Comparison of ENCODE assay signal across 17 cellular contexts in the genomic region with DNA sequence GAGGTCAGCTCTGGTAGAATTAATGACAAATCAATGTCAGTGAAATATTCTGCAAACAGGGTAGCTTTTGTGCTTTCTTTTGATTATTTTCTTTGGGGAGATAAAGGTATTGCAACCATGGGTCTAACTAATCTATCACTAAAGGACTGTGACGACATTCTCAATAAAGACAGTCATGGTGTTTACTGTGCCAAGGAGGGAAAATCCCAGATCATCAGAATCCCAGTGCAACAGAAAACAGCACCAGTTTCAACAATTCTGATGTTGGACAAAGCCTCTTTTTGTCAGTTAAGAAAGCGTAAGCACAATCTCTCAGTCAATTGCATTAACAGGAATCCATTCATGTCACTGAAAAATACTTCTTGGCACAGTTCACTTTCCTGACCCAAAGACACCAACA. TPM values are rescaled to one million over a fixed set of nuclear protein-coding genes. Genes with fewer than 3 reads are reported as not detected.
DNase-seq lines count a peak whose midpoint lies in the region; ATAC-seq and TF ChIP-seq lines count a peak whose summit lies in the region.
"Had no signal": no experiment of that assay in that cellular context is flagged by ENCODE, and none has a peak within 500 bp of the region (broad histone marks: within the 10 kb centered on the region; RNA-seq: fewer than 3 reads in every experiment).

No MANE protein-coding gene starts in this region.

- no peak overlapping the region for H3K4me3 ChIP-seq in left ventricle myocardium inferior
- H3K4me3 ChIP-seq: cardiac muscle cell had no signal

- H3K9me3 ChIP-seq in left ventricle myocardium inferior (replicated peaks), result no peaks in the 10 kb centered on the region

- no peak for ATAC-seq in Right ventricle myocardium superior (ENCODE audit: poor library complexity)
- no peak for ATAC-seq in GM18868 (IDR thresholded peaks at IDR 0.05; ENCODE audit: unreplicated experiment)
- ATAC-seq: activated T-cell treated with anti-CD3 and anti-CD28 coated beads, Interleukin-2, amount 50 U/mL, for 4 hours had no signal

- H3K9me3 Mint-ChIP-seq in glutamatergic neuron (ENCODE audit: unreplicated experiment), result peaks cover 2% of the 10 kb centered on the region
- H3K9me3 Mint-ChIP-seq in progenitor cell of endocrine pancreas (ENCODE audit: low read depth), result no peaks in the 10 kb centered on the region
- H3K9me3 Mint-ChIP-seq: activated CD4-positive, alpha-beta memory T cell treated with anti-CD3 and anti-CD28 coated beads for 36 hours; activated naive CD8-positive, alpha-beta T cell treated with anti-CD3 and anti-CD28 coated beads, Interleukin-2, amount 10 ng/mL, durations not matched to agents 7 days and 5 days; activated T-cell treated with anti-CD3 and anti-CD28 coated beads, Interleukin-2, amount 50 U/mL, for 4 hours; CD4-positive, alpha-beta memory T cell; endodermal cell had no signal

- H3K27me3 ChIP-seq in left ventricle myocardium inferior (ENCODE audit: low read depth), result no peaks in the 10 kb centered on the region
- H3K27me3 ChIP-seq: cardiac muscle cell had no signal

- peaks cover 15% of the 10 kb centered on the region for H3K4me1 Mint-ChIP-seq in glutamatergic neuron (ENCODE audit: low read depth, unreplicated experiment)
- peaks cover 21% of the 10 kb centered on the region for H3K4me1 Mint-ChIP-seq in progenitor cell of endocrine pancreas (ENCODE audit: low read depth)
- H3K4me1 Mint-ChIP-seq: endodermal cell had no signal

- H3K4me3 Mint-ChIP-seq in glutamatergic neuron (ENCODE audit: unreplicated experiment), result no peak overlapping the region
- peak overlapping the region; percentile 2 for H3K4me3 Mint-ChIP-seq in progenitor cell of endocrine pancreas (ENCODE audit: low read depth)
- H3K4me3 Mint-ChIP-seq: activated CD4-positive, alpha-beta memory T cell treated with anti-CD3 and anti-CD28 coated beads for 36 hours; activated naive CD8-positive, alpha-beta T cell treated with anti-CD3 and anti-CD28 coated beads, Interleukin-2, amount 10 ng/mL, durations not matched to agents 7 days and 5 days; activated T-cell treated with anti-CD3 and anti-CD28 coated beads, Interleukin-2, amount 50 U/mL, for 4 hours; CD4-positive, alpha-beta memory T cell; endodermal cell had no signal

- no peak for DNase-seq in left ventricle myocardium inferior
- DNase-seq in Right ventricle myocardium superior, result no peak
- DNase-seq in glutamatergic neuron, result no peak
- DNase-seq in progenitor cell of endocrine pancreas (ENCODE audit: low spot score, unreplicated experiment), result no peak
- DNase-seq in cerebellar nuclear complex (lab: John Stamatoyannopoulos, UW), result no peak
- DNase-seq in activated CD4-positive, alpha-beta T cell treated with anti-CD3 and anti-CD28 coated beads, Interleukin-2, amount 50 U/mL, for 4 hours, result no peak
- DNase-seq in NCI-H2196 (lab: John Stamatoyannopoulos, UW; ENCODE audit: unreplicated experiment), result no peak
- DNase-seq: activated CD4-positive, alpha-beta memory T cell treated with anti-CD3 and anti-CD28 coated beads for 36 hours; activated naive CD8-positive, alpha-beta T cell treated with anti-CD3 and anti-CD28 coated beads, Interleukin-2, amount 10 ng/mL, durations not matched to agents 7 days and 5 days; activated T-cell treated with anti-CD3 and anti-CD28 coated beads, Interleukin-2, amount 50 U/mL, for 4 hours; CD4-positive, alpha-beta memory T cell; DND-41; endodermal cell; mammary epithelial cell; NCI-H1417 had no signal

- H3K27ac Mint-ChIP-seq in glutamatergic neuron (ENCODE audit: unreplicated experiment) (peak overlapping the region; percentile 90), progenitor cell of endocrine pancreas (peak overlapping the region; percentile 94)
- H3K27ac Mint-ChIP-seq: activated CD4-positive, alpha-beta memory T cell treated with anti-CD3 and anti-CD28 coated beads for 36 hours; endodermal cell had no signal

- peaks cover 22% of the 10 kb centered on the region for H3K36me3 ChIP-seq in left ventricle myocardium inferior

- peak overlapping the region; percentile 75 for H3K27ac ChIP-seq in left ventricle myocardium inferior (replicated peaks)
- H3K27ac ChIP-seq: cardiac muscle cell had no signal

- no peaks in the 10 kb centered on the region for H3K27me3 Mint-ChIP-seq in glutamatergic neuron (ENCODE audit: unreplicated experiment)
- peaks cover 2% of the 10 kb centered on the region for H3K27me3 Mint-ChIP-seq in progenitor cell of endocrine pancreas
- H3K27me3 Mint-ChIP-seq: activated CD4-positive, alpha-beta memory T cell treated with anti-CD3 and anti-CD28 coated beads for 36 hours; activated naive CD8-positive, alpha-beta T cell treated with anti-CD3 and anti-CD28 coated beads, Interleukin-2, amount 10 ng/mL, durations not matched to agents 7 days and 5 days; CD4-positive, alpha-beta memory T cell had no signal

- TF ChIP-seq CTCF in left ventricle myocardium inferior (IDR thresholded peaks at IDR 0.05; ENCODE audit: borderline replicate concordance) (no peak), glutamatergic neuron (IDR thresholded peaks at IDR 0.05; ENCODE audit: partially characterized antibody, unreplicated experiment) (no peak), progenitor cell of endocrine pancreas (IDR thresholded peaks at IDR 0.05; ENCODE audit: unreplicated experiment) (no peak)

- no peaks in the 10 kb centered on the region for H3K36me3 Mint-ChIP-seq in glutamatergic neuron (ENCODE audit: unreplicated experiment)
- H3K36me3 Mint-ChIP-seq in progenitor cell of endocrine pancreas (ENCODE audit: insufficient read depth), result peaks cover 13% of the 10 kb centered on the region

- H3K4me1 ChIP-seq in left ventricle myocardium inferior, result peaks cover 86% of the 10 kb centered on the region

- intact Hi-C loops in left ventricle myocardium inferior (cut with micrococcal nuclease) (no loop called here), Right ventricle myocardium superior (cut with DNase I) (no loop called here)

RNA-seq across cellular contexts. Expression of a gene that starts 36.8 kb away (rescaled TPM):
- 27.1 TPM for total RNA-seq in left ventricle myocardium inferior
- 19.1 TPM for total RNA-seq in Right ventricle myocardium superior
- 54.7 TPM for total RNA-seq in glutamatergic neuron (ENCODE audit: unreplicated experiment)
- total RNA-seq in progenitor cell of endocrine pancreas, result 5.1 and 5.3 TPM in 2 replicates

RNA-seq across cellular contexts. Expression of a gene that starts 48.9 kb away (rescaled TPM):
- total RNA-seq in left ventricle myocardium inferior (46.7 TPM), Right ventricle myocardium superior (45.7 TPM), glutamatergic neuron (ENCODE audit: unreplicated experiment) (322 TPM), progenitor cell of endocrine pancreas (748 and 769 TPM in 2 replicates)
